18 cellular contexts compared by ENCODE assay signal in genomic region chr2:36444206-36444605, GRCh38.
"Had no signal": no experiment of that assay in that cellular context is flagged by ENCODE, and none has a peak within 500 bp of the region (broad histone marks: within the 10 kb centered on the region; RNA-seq: fewer than 3 reads in every experiment).

No MANE protein-coding gene starts in this region.

- H3K27ac ChIP-seq: gastrocnemius medialis, neutrophil, suprapubic skin, upper lobe of right lung had no signal

- H3K4me3 ChIP-seq: gastrocnemius medialis, suprapubic skin, upper lobe of right lung had no signal

- H3K27me3 Mint-ChIP-seq: activated CD4-positive, alpha-beta memory T cell treated with anti-CD3 and anti-CD28 coated beads for 36 hours; activated naive CD8-positive, alpha-beta T cell; central memory CD8-positive, alpha-beta T cell had no signal

- H3K36me3 Mint-ChIP-seq: naive thymus-derived CD8-positive, alpha-beta T cell had no signal

- H3K27me3 ChIP-seq: gastrocnemius medialis, neutrophil, suprapubic skin, upper lobe of right lung had no signal

- H3K9me3 ChIP-seq: gastrocnemius medialis, neutrophil, suprapubic skin, upper lobe of right lung had no signal

- H3K9me3 Mint-ChIP-seq: activated B cell treated with CpG ODN at 0.5 μM for 24 hours; activated CD4-positive, alpha-beta memory T cell treated with anti-CD3 and anti-CD28 coated beads for 36 hours; central memory CD8-positive, alpha-beta T cell; immature natural killer cell; naive thymus-derived CD8-positive, alpha-beta T cell; T-cell had no signal

- H3K27ac Mint-ChIP-seq: activated B cell treated with CpG ODN at 0.5 μM for 24 hours; activated CD4-positive, alpha-beta memory T cell treated with anti-CD3 and anti-CD28 coated beads for 36 hours; activated naive CD8-positive, alpha-beta T cell; naive thymus-derived CD8-positive, alpha-beta T cell; T-cell had no signal

- H3K4me3 Mint-ChIP-seq: activated B cell treated with CpG ODN at 0.5 μM for 24 hours; activated CD4-positive, alpha-beta memory T cell treated with anti-CD3 and anti-CD28 coated beads for 36 hours; activated naive CD8-positive, alpha-beta T cell; central memory CD8-positive, alpha-beta T cell; immature natural killer cell; naive thymus-derived CD8-positive, alpha-beta T cell; T-cell had no signal

- H3K36me3 ChIP-seq: neutrophil had no signal

- DNase-seq: activated B cell treated with CpG ODN at 0.5 μM for 24 hours; activated CD4-positive, alpha-beta memory T cell treated with anti-CD3 and anti-CD28 coated beads for 36 hours; activated CD4-positive, alpha-beta T cell treated with anti-CD3 and anti-CD28 coated beads for 4 hours; cortex of kidney; gastrocnemius medialis; immature natural killer cell; kidney glomerular epithelial cell; mesendoderm; naive thymus-derived CD8-positive, alpha-beta T cell; stimulated activated CD4-positive, alpha-beta T cell treated with anti-CD3 and anti-CD28 coated beads, Interleukin-2, amount 100 ng/mL, for 24 hours; stimulated activated naive CD4-positive, alpha-beta T cell treated with Interleukin-2 at 50 U/mL for 16 hours; T-cell; T-helper 9 cell; upper lobe of right lung had no signal

- ATAC-seq: gastrocnemius medialis; naive thymus-derived CD8-positive, alpha-beta T cell; T-cell; upper lobe of right lung had no signal
